Comparison of ENCODE assay signal across 8 cellular contexts in the genomic region with DNA sequence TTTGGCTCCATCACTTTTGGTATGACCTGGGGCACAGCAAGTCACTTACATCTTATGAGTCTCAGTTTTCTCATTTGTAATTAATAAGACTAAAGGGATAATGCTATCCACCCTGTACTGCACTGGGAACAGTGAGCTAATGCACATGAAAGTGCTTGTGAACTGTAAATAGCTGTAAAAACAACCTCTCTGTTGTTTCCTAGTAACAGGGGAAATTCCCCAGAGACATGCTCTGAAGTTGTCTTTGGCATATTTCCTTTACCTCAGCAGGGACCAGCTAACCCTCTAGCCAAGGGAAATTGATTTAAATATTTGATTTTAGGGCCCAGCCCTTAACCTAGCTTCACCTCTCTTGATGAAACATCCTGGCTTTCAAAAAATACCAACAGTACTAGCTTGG. TPM values are rescaled to one million over a fixed set of nuclear protein-coding genes. Genes with fewer than 3 reads are reported as not detected.
A peak's percentile ranks its signal among the peaks of the same experiment; 100 is the strongest.
DNase-seq lines count a peak whose midpoint lies in the region; ATAC-seq and TF ChIP-seq lines count a peak whose summit lies in the region.

No MANE protein-coding gene starts in this region.

- peak; percentile 62 for ATAC-seq in GM21786 (IDR thresholded peaks at IDR 0.05; ENCODE audit: unreplicated experiment)
- ATAC-seq in naive thymus-derived CD4-positive, alpha-beta T cell = peak; percentile 88

- H3K36me3 ChIP-seq in MM.1S (replicated peaks; ENCODE audit: insufficient read depth, low read length) (no peaks in the 10 kb centered on the region), BE2C (no peaks in the 10 kb centered on the region)
- no peaks in the 10 kb centered on the region for H3K36me3 ChIP-seq in naive thymus-derived CD4-positive, alpha-beta T cell (ENCODE audit: control insufficient read depth in 2 of 3, insufficient read depth in 3 of 3, low read length in 3 of 3)

- H3K27me3 ChIP-seq in MM.1S (replicated peaks; ENCODE audit: insufficient read depth, low read length) = no peaks in the 10 kb centered on the region
- H3K27me3 ChIP-seq in naive thymus-derived CD4-positive, alpha-beta T cell (ENCODE audit: control insufficient read depth in 2 of 2, insufficient read depth in 2 of 2, low read length in 2 of 2) = no peaks in the 10 kb centered on the region
- no peaks in the 10 kb centered on the region for H3K27me3 ChIP-seq in BE2C

- H3K79me2 ChIP-seq in MM.1S (ENCODE audit: low read length) = no peaks in the 10 kb centered on the region

- DNase-seq in activated CD4-positive, alpha-beta T cell treated with anti-CD3 and anti-CD28 coated beads, Interleukin-2, amount 10 ng/mL, durations not matched to agents 24 days and 14 days = peak; percentile 79
- DNase-seq in activated CD4-positive, alpha-beta T cell treated with anti-CD3 and anti-CD28 coated beads, Interleukin-2, amount 50 U/mL, for 1 hour = no peak
- peak; percentile 67 for DNase-seq in MM.1S
- peak in 7 of 9 donors; percentile 33 to 77 (median 55) for DNase-seq in naive thymus-derived CD4-positive, alpha-beta T cell
- DNase-seq in chondrocyte (ENCODE audit: low spot score) = no peak
- DNase-seq in BE2C = no peak
- DNase-seq in HUDEP-2 (lab: John Stamatoyannopoulos, UW; ENCODE audit: unreplicated experiment in 76 of 76) = no peak

- no peaks in the 10 kb centered on the region for H3K9me2 ChIP-seq in MM.1S (replicated peaks; ENCODE audit: insufficient read depth, low read length)

- no peaks in the 10 kb centered on the region for H3K9me3 ChIP-seq in MM.1S (replicated peaks; ENCODE audit: insufficient read depth, low read length)
- H3K9me3 ChIP-seq in naive thymus-derived CD4-positive, alpha-beta T cell (ENCODE audit: control insufficient read depth in 2 of 3, low read length in 3 of 3) = no peaks in the 10 kb centered on the region
- H3K9me3 ChIP-seq in BE2C = no peaks in the 10 kb centered on the region

- intact Hi-C loops in activated CD4-positive, alpha-beta T cell treated with anti-CD3 and anti-CD28 coated beads, Interleukin-2, amount 10 ng/mL, durations not matched to agents 24 days and 14 days (cut with micrococcal nuclease) = loop anchor here (5.0 kb wide), 2 partner anchors 319 to 614 kb away; partner anchors contain the start of gene P2RY10
- intact Hi-C loops in naive thymus-derived CD4-positive, alpha-beta T cell (cut with micrococcal nuclease) = loop anchor here (1.0 to 10.0 kb wide), 11 partner anchors 11 to 1079 kb away; partner anchors contain the start of genes ITM2A (in 2 of the 2), P2RY10 (in 1 of the 2), PGK1 (in 1 of the 2) and RTL3 (in 1 of the 2)

- H3K27ac ChIP-seq in MM.1S (ENCODE audit: low read length) = peak overlapping the region; percentile 57; the same call in 1 of the 2 replicates
- H3K27ac ChIP-seq in naive thymus-derived CD4-positive, alpha-beta T cell (ENCODE audit: low read depth, low read length) = peak overlapping the region; percentile 75

- H4K20me1 ChIP-seq in MM.1S (ENCODE audit: insufficient read depth, low read length) = no peaks in the 10 kb centered on the region

- peak overlapping the region; percentile 44 for H3K4me3 Mint-ChIP-seq in activated CD4-positive, alpha-beta T cell treated with anti-CD3 and anti-CD28 coated beads, Interleukin-2, amount 10 ng/mL, durations not matched to agents 24 days and 14 days
- peak overlapping the region in 9 of 10 donors; percentile 3 to 70 (median 19) for H3K4me3 Mint-ChIP-seq in naive thymus-derived CD4-positive, alpha-beta T cell
- H3K4me3 Mint-ChIP-seq in chondrocyte (ENCODE audit: unreplicated experiment) = no peak overlapping the region

- H3K36me3 Mint-ChIP-seq in activated CD4-positive, alpha-beta T cell treated with anti-CD3 and anti-CD28 coated beads, Interleukin-2, amount 10 ng/mL, durations not matched to agents 24 days and 14 days (ENCODE audit: low read depth) = peaks cover 15% of the 10 kb centered on the region
- H3K36me3 Mint-ChIP-seq in naive thymus-derived CD4-positive, alpha-beta T cell = peaks cover 0 to 30% (median under 1%) of the 10 kb centered on the region in 5 donors
- no peaks in the 10 kb centered on the region for H3K36me3 Mint-ChIP-seq in chondrocyte (ENCODE audit: low read depth)

- H2AFZ ChIP-seq in MM.1S (ENCODE audit: low read length) = peak overlapping the region; percentile 42; the same call in 1 of the 2 replicates

- peaks cover 11% of the 10 kb centered on the region for H3K9me3 Mint-ChIP-seq in activated CD4-positive, alpha-beta T cell treated with anti-CD3 and anti-CD28 coated beads, Interleukin-2, amount 10 ng/mL, durations not matched to agents 24 days and 14 days
- H3K9me3 Mint-ChIP-seq in naive thymus-derived CD4-positive, alpha-beta T cell = peaks cover 0 to 15% (median 0%) of the 10 kb centered on the region in 11 donors
- peaks cover 10% of the 10 kb centered on the region for H3K9me3 Mint-ChIP-seq in chondrocyte (ENCODE audit: low read depth)

- H3K9ac ChIP-seq in MM.1S (ENCODE audit: low read length) = peak overlapping the region; percentile 17; the same call in 1 of the 2 replicates

- peaks cover 48% of the 10 kb centered on the region for H3K4me1 Mint-ChIP-seq in activated CD4-positive, alpha-beta T cell treated with anti-CD3 and anti-CD28 coated beads, Interleukin-2, amount 10 ng/mL, durations not matched to agents 24 days and 14 days
- H3K4me1 Mint-ChIP-seq in naive thymus-derived CD4-positive, alpha-beta T cell = peaks cover 22 to 86% (median 67%) of the 10 kb centered on the region in 7 donors
- no peaks in the 10 kb centered on the region for H3K4me1 Mint-ChIP-seq in chondrocyte (ENCODE audit: low read depth)

- H3K4me1 ChIP-seq in MM.1S (ENCODE audit: low read length) (peaks cover 44% of the 10 kb centered on the region), BE2C (no peaks in the 10 kb centered on the region)
- peaks cover 9 to 38% of the 10 kb centered on the region in 2 donors for H3K4me1 ChIP-seq in naive thymus-derived CD4-positive, alpha-beta T cell (ENCODE audit: control insufficient read depth in 2 of 2, insufficient read depth in 2 of 2, low read length in 2 of 2)

- H3K4me3 ChIP-seq in MM.1S (ENCODE audit: low read length) = no peak overlapping the region
- no peak overlapping the region for H3K4me3 ChIP-seq in naive thymus-derived CD4-positive, alpha-beta T cell (ENCODE audit: low read length)
- no peak overlapping the region for H3K4me3 ChIP-seq in BE2C (ENCODE audit: low read depth, low read length)

- TF ChIP-seq CTCF in MM.1S (IDR thresholded peaks at IDR 0.05; ENCODE audit: low read length) (no peak), chondrocyte (IDR thresholded peaks at IDR 0.05) (no peak), BE2C (IDR thresholded peaks at IDR 0.05; ENCODE audit: low read depth, low read length) (no peak)

- CTCF ChIA-PET in naive thymus-derived CD4-positive, alpha-beta T cell (lab: Charles Lee) = no interaction called here

- peak overlapping the region; percentile 91 for H3K27ac Mint-ChIP-seq in activated CD4-positive, alpha-beta T cell treated with anti-CD3 and anti-CD28 coated beads, Interleukin-2, amount 10 ng/mL, durations not matched to agents 24 days and 14 days
- peak overlapping the region; percentile 60 to 99 (median 89) for H3K27ac Mint-ChIP-seq in naive thymus-derived CD4-positive, alpha-beta T cell
- no peak overlapping the region for H3K27ac Mint-ChIP-seq in chondrocyte (ENCODE audit: unreplicated experiment)

- POLR2A ChIA-PET in naive thymus-derived CD4-positive, alpha-beta T cell (lab: Charles Lee) = interaction anchor here (2.8 kb wide), 1 partner anchor 11 kb away, joined by 11 read pairs; no protein-coding TSS in a partner anchor

- H3F3A ChIP-seq in MM.1S (ENCODE audit: insufficient read depth, low read length) = peaks cover 15% of the 10 kb centered on the region

- H3K4me2 ChIP-seq in MM.1S (ENCODE audit: low read depth, low read length) = peak overlapping the region; percentile 28

- no peaks in the 10 kb centered on the region for H3K27me3 Mint-ChIP-seq in activated CD4-positive, alpha-beta T cell treated with anti-CD3 and anti-CD28 coated beads, Interleukin-2, amount 10 ng/mL, durations not matched to agents 24 days and 14 days
- H3K27me3 Mint-ChIP-seq in naive thymus-derived CD4-positive, alpha-beta T cell = no peaks in the 10 kb centered on the region
- H3K27me3 Mint-ChIP-seq in chondrocyte (ENCODE audit: low read depth) = peaks cover 2% of the 10 kb centered on the region

RNA-seq across cellular contexts. Expression of gene CYSLTR1, which starts 6.1 kb away (rescaled TPM):
- 16.1 and 17.2 TPM in 2 replicates for total RNA-seq in activated CD4-positive, alpha-beta T cell treated with anti-CD3 and anti-CD28 coated beads, Interleukin-2, amount 10 ng/mL, durations not matched to agents 24 days and 14 days
- total RNA-seq in naive thymus-derived CD4-positive, alpha-beta T cell = 10 to 100 TPM; 13.7 to 71.9 (median 24.9) TPM
- polyA plus RNA-seq in naive thymus-derived CD4-positive, alpha-beta T cell = 10 to 100 TPM; 19.7 to 35.8 TPM
- total RNA-seq in chondrocyte = not detected in 3 replicates
- polyA plus RNA-seq in BE2C (2012; ENCODE audit: insufficient read depth, insufficient read length, low read depth) = not detected

Comparison
In these comparisons a context has a peak if more than half of its experiments do, and no peak if none do; other contexts are left out.
1. DNase-seq: peak in activated CD4-positive, alpha-beta T cell treated with anti-CD3 and anti-CD28 coated beads, Interleukin-2, amount 10 ng/mL, durations not matched to agents 24 days and 14 days (single experiment), MM.1S (single experiment) and naive thymus-derived CD4-positive, alpha-beta T cell (7 of 9); none in activated CD4-positive, alpha-beta T cell treated with anti-CD3 and anti-CD28 coated beads, Interleukin-2, amount 50 U/mL, for 1 hour (single experiment), chondrocyte (single experiment), BE2C (single experiment) and HUDEP-2 (0 of 76).
2. RNA of gene CYSLTR1, which starts 6.1 kb away (total RNA-seq): 13.7 to 71.9 TPM in naive thymus-derived CD4-positive, alpha-beta T cell and 16.1 to 17.2 TPM in activated CD4-positive, alpha-beta T cell treated with anti-CD3 and anti-CD28 coated beads, Interleukin-2, amount 10 ng/mL, durations not matched to agents 24 days and 14 days; not detected in chondrocyte; every median in the first group is over 10 times any median in the second.